Comparison of ENCODE assay signal across 6 cellular contexts in genomic region chr11:24559315-24559714, GRCh38.
"Had no signal": no experiment of that assay in that cellular context is flagged by ENCODE, and none has a peak within 500 bp of the region (broad histone marks: within the 10 kb centered on the region; RNA-seq: fewer than 3 reads in every experiment).

No MANE protein-coding gene starts in this region.

- DNase-seq: H9, HCEC 1CT, IMR-90 had no signal

- H3K9me3 Mint-ChIP-seq: GM23338, H9 had no signal

- ATAC-seq: GM23338, K562 had no signal

- H3K27ac Mint-ChIP-seq: GM23338 had no signal

- H3K27ac ChIP-seq: HL-60 had no signal

- H3K4me3 ChIP-seq: GM23338, K562 had no signal

- H3K4me3 Mint-ChIP-seq: GM23338, H9 had no signal
